ENCODE assay signal across 8 cellular contexts in genomic region chr1:16979475-16980327, GRCh38. TPM values are rescaled to one million over a fixed set of nuclear protein-coding genes. Genes with fewer than 3 reads are reported as not detected.
DNase-seq lines count a peak whose midpoint lies in the region; ATAC-seq and TF ChIP-seq lines count a peak whose summit lies in the region.

No MANE protein-coding gene starts in this region.

- no peak for DNase-seq in CD8-positive, alpha-beta memory T cell
- DNase-seq in SK-N-MC (ENCODE audit: low read depth, low spot score) = no peak
- peak in 1 of 2 donors; percentile 83 for DNase-seq in foreskin fibroblast
- no peak for DNase-seq in central memory CD4-positive, alpha-beta T cell
- DNase-seq in posterior vena cava (ENCODE audit: low spot score) = no peak

- H3K4me1 ChIP-seq in CD8-positive, alpha-beta memory T cell (ENCODE audit: insufficient read depth, low read length) = no peaks in the 10 kb centered on the region
- H3K4me1 ChIP-seq in rectal smooth muscle tissue (ENCODE audit: control insufficient read depth, insufficient read depth, low read length) = peaks cover 3% of the 10 kb centered on the region

- H3K27ac Mint-ChIP-seq in CD8-positive, alpha-beta memory T cell = peak overlapping the region in 1 of 8 donors; percentile 22

- POLR2A ChIA-PET in CD8-positive, alpha-beta memory T cell (lab: Charles Lee) = no interaction called here

- peaks cover 9% of the 10 kb centered on the region for H3K27me3 ChIP-seq in CD8-positive, alpha-beta memory T cell (ENCODE audit: insufficient read depth, low read length, poor library complexity, severe bottlenecking)
- peaks cover 3% of the 10 kb centered on the region for H3K27me3 ChIP-seq in rectal smooth muscle tissue (ENCODE audit: control insufficient read depth, insufficient read depth, low read length)

- peaks cover 9 to 11% (median 9%) of the 10 kb centered on the region in 3 donors for H3K4me1 Mint-ChIP-seq in CD8-positive, alpha-beta memory T cell

- H3K9me3 Mint-ChIP-seq in CD8-positive, alpha-beta memory T cell = no peaks in the 10 kb centered on the region

- intact Hi-C loops in posterior vena cava (cut with DNase I) = no loop called here

- H3K9ac ChIP-seq in SK-N-MC (ENCODE audit: insufficient read length) (peak overlapping the region; percentile 86), rectal smooth muscle tissue (ENCODE audit: low read length) (peak overlapping the region; percentile 0)

- CTCF ChIA-PET in CD8-positive, alpha-beta memory T cell (lab: Charles Lee) = interaction anchor here (1.6 kb wide), 1 partner anchor 24 kb away, joined by 4 read pairs; no protein-coding TSS in a partner anchor

- no peaks in the 10 kb centered on the region for H3K36me3 ChIP-seq in CD8-positive, alpha-beta memory T cell (ENCODE audit: insufficient read depth, low read length)
- H3K36me3 ChIP-seq in SK-N-MC (ENCODE audit: insufficient read depth, low read length) (no peaks in the 10 kb centered on the region), rectal smooth muscle tissue (ENCODE audit: control insufficient read depth, insufficient read depth, low read length) (no peaks in the 10 kb centered on the region)

- TF ChIP-seq CTCF in foreskin fibroblast (IDR thresholded peaks at IDR 0.05; ENCODE audit: low read depth, low read length) = no peak

- no peak overlapping the region for H3K27ac ChIP-seq in CD8-positive, alpha-beta memory T cell (ENCODE audit: low read depth, low read length)
- H3K27ac ChIP-seq in SK-N-MC = peak overlapping the region; percentile 74; the same call in 1 of the 2 replicates
- H3K27ac ChIP-seq in rectal smooth muscle tissue (ENCODE audit: low read depth, low read length) = peak overlapping the region; percentile 66

- ATAC-seq in HG03432 (IDR thresholded peaks at IDR 0.05; ENCODE audit: unreplicated experiment) = no peak
- ATAC-seq in activated CD4-positive, CD25-positive, alpha-beta regulatory T cell treated with anti-CD3 and anti-CD28 coated beads, Interleukin-2, amount 50 U/mL, for 24 hours = no peak

- no peaks in the 10 kb centered on the region for H3K36me3 Mint-ChIP-seq in CD8-positive, alpha-beta memory T cell

- no peaks in the 10 kb centered on the region for H3K9me3 ChIP-seq in CD8-positive, alpha-beta memory T cell (ENCODE audit: low read length)
- no peaks in the 10 kb centered on the region for H3K9me3 ChIP-seq in SK-N-MC (ENCODE audit: low read depth, low read length)

- peak overlapping the region in 5 of 7 donors; percentile 14 to 82 (median 33) for H3K4me3 Mint-ChIP-seq in CD8-positive, alpha-beta memory T cell

- peaks cover 19 to 31% of the 10 kb centered on the region in 2 donors for H3K27me3 Mint-ChIP-seq in CD8-positive, alpha-beta memory T cell

- no peak overlapping the region for H3K4me3 ChIP-seq in CD8-positive, alpha-beta memory T cell (ENCODE audit: low read length)
- H3K4me3 ChIP-seq in SK-N-MC = peak overlapping the region; percentile 84
- peak overlapping the region; percentile 52 to 69 for H3K4me3 ChIP-seq in foreskin fibroblast (ENCODE audit: low read depth in 1 of 2, low read length in 2 of 2)
- peak overlapping the region; percentile 56 for H3K4me3 ChIP-seq in rectal smooth muscle tissue (ENCODE audit: low read length)

RNA-seq across cellular contexts. Expression of gene MFAP2, which starts 0.7 kb away (rescaled TPM):
- not detected for total RNA-seq in CD8-positive, alpha-beta memory T cell
- 0.39 TPM for polyA plus RNA-seq in CD8-positive, alpha-beta memory T cell
- total RNA-seq in posterior vena cava = 10 to 100 TPM; 39.0 to 52.1 TPM

RNA-seq across cellular contexts. Expression of gene ATP13A2, which starts 32.0 kb away (rescaled TPM):
- 10 to 100 TPM; 43.8 to 44.0 TPM for total RNA-seq in CD8-positive, alpha-beta memory T cell
- polyA plus RNA-seq in CD8-positive, alpha-beta memory T cell = 61.3 TPM
- 10 to 100 TPM; 20.2 to 27.6 TPM for total RNA-seq in posterior vena cava

RNA-seq across cellular contexts. Expression of gene CROCC, which starts 58.0 kb away (rescaled TPM):
- total RNA-seq in CD8-positive, alpha-beta memory T cell = 10 to 100 TPM; 25.6 to 30.1 TPM
- 6.9 TPM for polyA plus RNA-seq in CD8-positive, alpha-beta memory T cell
- 10 to 100 TPM; 12.6 to 21.6 TPM for total RNA-seq in posterior vena cava

Comparison
In these comparisons a context has a peak if more than half of its experiments do, and no peak if none do; other contexts are left out.
1. RNA of gene MFAP2, which starts 0.7 kb away (total RNA-seq): 39.0 to 52.1 TPM in posterior vena cava; not detected in CD8-positive, alpha-beta memory T cell; every median in the first group is over 10 times any median in the second.